8 cellular contexts compared by ENCODE assay signal in genomic region chr10:27241640-27242472, GRCh38. TPM values are rescaled to one million over a fixed set of nuclear protein-coding genes. Genes with fewer than 3 reads are reported as not detected.
A peak's percentile ranks its signal among the peaks of the same experiment; 100 is the strongest.
DNase-seq lines count a peak whose midpoint lies in the region; ATAC-seq, FAIRE-seq and TF ChIP-seq lines count a peak whose summit lies in the region.

No MANE protein-coding gene starts in this region.

- ATAC-seq in A549 (peak; percentile 69 to 83), GM18520 (IDR thresholded peaks at IDR 0.05; ENCODE audit: unreplicated experiment) (peak; percentile 62), HG03060 (IDR thresholded peaks at IDR 0.05; ENCODE audit: low read depth, unreplicated experiment) (peak; percentile 43), body of pancreas (peak; percentile 89)

- 5% methylated on average over 32 of the region's 59 CpGs for WGBS in A549 (ENCODE audit: missing lambda C conversion rate)
- WGBS in body of pancreas, 2 donors: 1 to 2% methylated on average over 51 to 59 of the region's 59 CpGs

- no peaks in the 10 kb centered on the region for H3K36me3 ChIP-seq in body of pancreas (replicated peaks in 1 of 2; ENCODE audit: insufficient read depth in 1 of 2, low read depth in 2 of 2)

- H3K9me3 ChIP-seq in A549 (no peaks in the 10 kb centered on the region), body of pancreas (no peaks in the 10 kb centered on the region)

- TF ChIP-seq EP300 in A549 (IDR thresholded peaks at IDR 0.05): no peak

- H3K27ac ChIP-seq in A549 (peak overlapping the region; percentile 89 to 92), body of pancreas (peak overlapping the region; percentile 96 to 99 (median 97))

- TF ChIP-seq CTCF in A549 (IDR thresholded peaks at IDR 0.05) (peak; percentile 18; the same call in 1 of the 3 replicates), body of pancreas (IDR thresholded peaks at IDR 0.05) (peak in 5 of 7 experiments; percentile 10 to 56 (median 49))

- peaks cover 31% of the 10 kb centered on the region for H3K4me1 ChIP-seq in A549
- peaks cover 25% of the 10 kb centered on the region for H3K4me1 ChIP-seq in body of pancreas

- H3K4me2 ChIP-seq in A549: peak overlapping the region; percentile 95

- intact Hi-C loops in body of pancreas (cut with DNase I): no loop called here

- peak; percentile 64 to 97 for DNase-seq in A549 (ENCODE audit: low read depth in 1 of 2, low spot score in 1 of 2)
- DNase-seq in NCI-H2081 treated with DMSO at 0.1 percent for 48 hours (lab: John Stamatoyannopoulos, UW): peak; percentile 57
- peak; percentile 91 to 92 (median 92) for DNase-seq in body of pancreas
- peak; percentile 83 for DNase-seq in skeletal muscle cell (ENCODE audit: low read depth)

- FAIRE-seq in A549 (lab: Jason Lieb, UNC): no peak
- peak; percentile 72 for FAIRE-seq in TTC549 (lab: Jason Lieb, UNC)

- POLR2A ChIA-PET in A549 (lab: Yijun Ruan, JAX): interaction anchor here (0.5 to 2.5 kb wide), 9 partner anchors 9 to 263 kb away, joined by 3 to 14 read pairs (median 5); partner anchors contain the start of genes MASTL and YME1L1

- TF ChIP-seq POLR2A in A549 (IDR thresholded peaks at IDR 0.05; ENCODE audit: low read length) (peak; percentile 80), body of pancreas (IDR thresholded peaks at IDR 0.05) (peak; percentile 85 to 97 (median 97))

- H3K4me3 ChIP-seq in A549 (peak overlapping the region; percentile 62), body of pancreas (peak overlapping the region; percentile 48 to 66), iPS-11a (ENCODE audit: low read depth, low read length) (peak overlapping the region; percentile 77), skeletal muscle cell (ENCODE audit: low read depth, low read length) (peak overlapping the region; percentile 73)

- peak in 1 of 2 experiments; percentile 27; a peak in 1 of 5 replicates for TF ChIP-seq RAD21 in A549 (conservative IDR thresholded peaks at IDR 0.05 in 1 of 2, IDR thresholded peaks at IDR 0.05 in 1 of 2)

- no peaks in the 10 kb centered on the region for H3K27me3 ChIP-seq in body of pancreas

- CTCF ChIA-PET in A549 (lab: Yijun Ruan, JAX): interaction anchor here (0.7 to 2.6 kb wide), 3 partner anchors 10 to 19 kb away, joined by 3 to 11 read pairs (median 3); no protein-coding TSS in a partner anchor

TF ChIP-seq in A549, 52 proteins besides CTCF, POLR2A, EP300 and RAD21 (continues in another document):
- TF ChIP-seq HOXB13 (CRISPR knock-in tag; IDR thresholded peaks at IDR 0.05; ENCODE audit: low read depth) (peak; percentile 85), HOXB5 (CRISPR knock-in tag; IDR thresholded peaks at IDR 0.05) (peak; percentile 64; the same call in 1 of the 2 replicates), ZNF302 (CRISPR knock-in tag; IDR thresholded peaks at IDR 0.05) (no peak), FOSL2 (IDR thresholded peaks at IDR 0.05) (no peak), FOSL2 (CRISPR knock-in tag; IDR thresholded peaks at IDR 0.05) (peak; percentile 8; the same call in 1 of the 2 replicates), CHD4 (IDR thresholded peaks at IDR 0.05; ENCODE audit: borderline replicate concordance) (no peak), JUN (IDR thresholded peaks at IDR 0.05) (peak; percentile 82 to 84; a peak in 4 of 5 replicates), PHF8 (IDR thresholded peaks at IDR 0.05; ENCODE audit: borderline replicate concordance, low read depth) (peak; percentile 88), FOSB (CRISPR knock-in tag; IDR thresholded peaks at IDR 0.05) (peak; percentile 71; the same call in 1 of the 2 replicates), EHF (CRISPR knock-in tag; IDR thresholded peaks at IDR 0.05) (peak; percentile 76; the same call in 1 of the 2 replicates), HES2 (IDR thresholded peaks at IDR 0.05) (no peak), HEYL (CRISPR knock-in tag; IDR thresholded peaks at IDR 0.05) (peak; percentile 87), ATOH8 (CRISPR knock-in tag; IDR thresholded peaks at IDR 0.05; ENCODE audit: low read depth) (0 out of 2 replicates have a peak, but pooled peaks have one; percentile 64), BHLHE40 (IDR thresholded peaks at IDR 0.05; ENCODE audit: low read depth, low read length) (no peak), ZSCAN20 (CRISPR knock-in tag; IDR thresholded peaks at IDR 0.05) (peak; percentile 62; the same call in 1 of the 2 replicates), TP53 (CRISPR knock-in tag; IDR thresholded peaks at IDR 0.05) (no peak), GATA3 (IDR thresholded peaks at IDR 0.05; ENCODE audit: borderline replicate concordance) (peak; percentile 24; the same call in 1 of the 2 replicates), ZC3H11A (IDR thresholded peaks at IDR 0.05) (no peak), RFX5 (IDR thresholded peaks at IDR 0.05) (no peak), MAZ (IDR thresholded peaks at IDR 0.05; ENCODE audit: borderline replicate concordance, low read depth, low read length) (0 out of 2 replicates have a peak, but pooled peaks have one; percentile 40)
- TF ChIP-seq, protein P1, sequence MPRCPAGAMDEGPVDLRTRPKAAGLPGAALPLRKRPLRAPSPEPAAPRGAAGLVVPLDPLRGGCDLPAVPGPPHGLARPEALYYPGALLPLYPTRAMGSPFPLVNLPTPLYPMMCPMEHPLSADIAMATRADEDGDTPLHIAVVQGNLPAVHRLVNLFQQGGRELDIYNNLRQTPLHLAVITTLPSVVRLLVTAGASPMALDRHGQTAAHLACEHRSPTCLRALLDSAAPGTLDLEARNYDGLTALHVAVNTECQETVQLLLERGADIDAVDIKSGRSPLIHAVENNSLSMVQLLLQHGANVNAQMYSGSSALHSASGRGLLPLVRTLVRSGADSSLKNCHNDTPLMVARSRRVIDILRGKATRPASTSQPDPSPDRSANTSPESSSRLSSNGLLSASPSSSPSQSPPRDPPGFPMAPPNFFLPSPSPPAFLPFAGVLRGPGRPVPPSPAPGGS (IDR thresholded peaks at IDR 0.05): peak; percentile 85
- TF ChIP-seq, protein P2, sequence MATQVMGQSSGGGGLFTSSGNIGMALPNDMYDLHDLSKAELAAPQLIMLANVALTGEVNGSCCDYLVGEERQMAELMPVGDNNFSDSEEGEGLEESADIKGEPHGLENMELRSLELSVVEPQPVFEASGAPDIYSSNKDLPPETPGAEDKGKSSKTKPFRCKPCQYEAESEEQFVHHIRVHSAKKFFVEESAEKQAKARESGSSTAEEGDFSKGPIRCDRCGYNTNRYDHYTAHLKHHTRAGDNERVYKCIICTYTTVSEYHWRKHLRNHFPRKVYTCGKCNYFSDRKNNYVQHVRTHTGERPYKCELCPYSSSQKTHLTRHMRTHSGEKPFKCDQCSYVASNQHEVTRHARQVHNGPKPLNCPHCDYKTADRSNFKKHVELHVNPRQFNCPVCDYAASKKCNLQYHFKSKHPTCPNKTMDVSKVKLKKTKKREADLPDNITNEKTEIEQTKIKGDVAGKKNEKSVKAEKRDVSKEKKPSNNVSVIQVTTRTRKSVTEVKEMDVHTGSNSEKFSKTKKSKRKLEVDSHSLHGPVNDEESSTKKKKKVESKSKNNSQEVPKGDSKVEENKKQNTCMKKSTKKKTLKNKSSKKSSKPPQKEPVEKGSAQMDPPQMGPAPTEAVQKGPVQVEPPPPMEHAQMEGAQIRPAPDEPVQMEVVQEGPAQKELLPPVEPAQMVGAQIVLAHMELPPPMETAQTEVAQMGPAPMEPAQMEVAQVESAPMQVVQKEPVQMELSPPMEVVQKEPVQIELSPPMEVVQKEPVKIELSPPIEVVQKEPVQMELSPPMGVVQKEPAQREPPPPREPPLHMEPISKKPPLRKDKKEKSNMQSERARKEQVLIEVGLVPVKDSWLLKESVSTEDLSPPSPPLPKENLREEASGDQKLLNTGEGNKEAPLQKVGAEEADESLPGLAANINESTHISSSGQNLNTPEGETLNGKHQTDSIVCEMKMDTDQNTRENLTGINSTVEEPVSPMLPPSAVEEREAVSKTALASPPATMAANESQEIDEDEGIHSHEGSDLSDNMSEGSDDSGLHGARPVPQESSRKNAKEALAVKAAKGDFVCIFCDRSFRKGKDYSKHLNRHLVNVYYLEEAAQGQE (IDR thresholded peaks at IDR 0.05): peak; percentile 12; the same call in 1 of the 2 replicates
- TF ChIP-seq, protein P3, sequence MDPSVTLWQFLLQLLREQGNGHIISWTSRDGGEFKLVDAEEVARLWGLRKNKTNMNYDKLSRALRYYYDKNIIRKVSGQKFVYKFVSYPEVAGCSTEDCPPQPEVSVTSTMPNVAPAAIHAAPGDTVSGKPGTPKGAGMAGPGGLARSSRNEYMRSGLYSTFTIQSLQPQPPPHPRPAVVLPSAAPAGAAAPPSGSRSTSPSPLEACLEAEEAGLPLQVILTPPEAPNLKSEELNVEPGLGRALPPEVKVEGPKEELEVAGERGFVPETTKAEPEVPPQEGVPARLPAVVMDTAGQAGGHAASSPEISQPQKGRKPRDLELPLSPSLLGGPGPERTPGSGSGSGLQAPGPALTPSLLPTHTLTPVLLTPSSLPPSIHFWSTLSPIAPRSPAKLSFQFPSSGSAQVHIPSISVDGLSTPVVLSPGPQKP (IDR thresholded peaks at IDR 0.05; ENCODE audit: low read depth, low read length): peak; percentile 31; the same call in 1 of the 2 replicates

RNA-seq across cellular contexts. Expression of gene ACBD5, which starts 1.3 kb away (rescaled TPM):
- polyA plus RNA-seq in A549 (2011; rRNA removed) (42.0 and 55.8 TPM in 2 replicates), A549 (2017; fragmentation: RNase III; extraction: RNeasy Plus Mini Kit Qiagen cat#74134 plus additional on column Dnase treatment) (31.6 to 36.8 TPM (median 35.9 TPM) in 3 replicates)
- polyA plus RNA-seq in A549 (2012; cell fraction: cytosol; rRNA removed): 10.6 and 11.4 TPM in 2 replicates
- 4.4 and 6.0 TPM in 2 replicates for polyA plus RNA-seq in A549 (2012; cell fraction: nucleus; rRNA removed)
- 15.4 and 16.0 TPM in 2 replicates for polyA minus RNA-seq in A549 (2011; rRNA and poly(A)+ RNA removed)
- total RNA-seq in body of pancreas: 10 to 100 TPM; 10.4 to 11.5 TPM

Comparison
In these comparisons a context has a peak if more than half of its experiments do, and no peak if none do; other contexts are left out.
1. Peak in every context shown above with its lines: DNase-seq, ATAC-seq, H3K4me3 ChIP-seq and H3K27ac ChIP-seq.